20 cellular contexts compared by ENCODE assay signal in genomic region chr10:45377858-45378257, GRCh38. TPM values are rescaled to one million over a fixed set of nuclear protein-coding genes. Genes with fewer than 3 reads are reported as not detected.
"Had no signal": no experiment of that assay in that cellular context is flagged by ENCODE, and none has a peak within 500 bp of the region (broad histone marks: within the 10 kb centered on the region; RNA-seq: fewer than 3 reads in every experiment).

No MANE protein-coding gene starts in this region.

- H3K9me3 ChIP-seq: body of pancreas, heart right ventricle, left ventricle myocardium inferior, stomach had no signal

- H3K27me3 ChIP-seq: body of pancreas had no signal

- H3K36me3 ChIP-seq: left ventricle myocardium inferior had no signal

- H3K9me3 Mint-ChIP-seq: activated naive CD4-positive, alpha-beta T cell treated with anti-CD3 and anti-CD28 coated beads, Interleukin-2, amount 50 U/mL, for 24 hours had no signal

- H3K36me3 Mint-ChIP-seq: activated naive CD4-positive, alpha-beta T cell treated with anti-CD3 and anti-CD28 coated beads, Interleukin-2, amount 50 U/mL, for 24 hours had no signal

- DNase-seq: activated CD4-positive, alpha-beta T cell treated with anti-CD3 and anti-CD28 coated beads, Interleukin-2, amount 50 U/mL, for 1 hour; activated CD4-positive, CD25-positive, alpha-beta regulatory T cell; activated effector memory CD4-positive, alpha-beta T cell treated with Interleukin-2 at 50 U/mL for 16 hours; activated T-cell treated with anti-CD3 and anti-CD28 coated beads, Interleukin-2, amount 50 U/mL, for 1 hour; body of pancreas; central memory CD4-positive, alpha-beta T cell; cortex of kidney; effector memory CD4-positive, alpha-beta T cell; heart right ventricle; left ventricle myocardium inferior; mesendoderm; stimulated activated CD4-positive, alpha-beta T cell treated with anti-CD3 and anti-CD28 coated beads, Interleukin-2, amount 100 ng/mL, for 48 hours; stimulated activated CD8-positive, alpha-beta memory T cell treated with anti-CD3 and anti-CD28 coated beads, Interleukin-4, amount 100 ng/mL, for 48 hours; stomach had no signal

- ATAC-seq: body of pancreas, heart right ventricle had no signal

- H3K27ac ChIP-seq: body of pancreas, left ventricle myocardium inferior had no signal

- H3K27ac Mint-ChIP-seq: activated naive CD4-positive, alpha-beta T cell treated with anti-CD3 and anti-CD28 coated beads, Interleukin-2, amount 50 U/mL, for 24 hours had no signal

- H3K4me3 Mint-ChIP-seq: activated naive CD4-positive, alpha-beta T cell treated with anti-CD3 and anti-CD28 coated beads, Interleukin-2, amount 50 U/mL, for 24 hours had no signal

- FAIRE-seq: frontal cortex, keratinocyte had no signal

- H3K4me3 ChIP-seq: body of pancreas, heart right ventricle, left ventricle myocardium inferior, stomach had no signal

RNA-seq across cellular contexts. Expression of gene ALOX5, which starts 3.8 kb away (rescaled TPM):
- total RNA-seq: fibroblast of lung, osteocyte had no signal
- polyA plus RNA-seq: fibroblast of lung, keratinocyte, neural cell had no signal
